Comparison of ENCODE assay signal across 26 cellular contexts in the genomic region with DNA sequence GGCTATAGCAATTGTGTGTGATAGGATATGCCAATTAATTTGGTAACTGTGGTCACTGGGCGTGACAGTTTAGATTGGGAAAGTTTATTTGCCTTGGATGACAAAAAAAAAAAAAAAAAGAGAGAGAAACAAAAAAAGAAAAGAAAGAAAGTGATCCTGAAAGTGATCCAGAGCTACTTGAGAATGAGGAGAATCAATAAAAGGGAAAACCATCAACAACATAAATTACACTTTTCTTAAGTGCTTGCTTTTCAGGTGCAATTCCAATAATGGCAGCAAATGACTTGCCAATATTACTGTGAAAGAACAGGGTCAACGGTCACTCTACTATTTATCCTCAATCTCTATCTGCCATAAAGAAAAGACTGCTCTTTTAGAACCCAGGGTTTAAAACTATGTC.
DNase-seq lines count a peak whose midpoint lies in the region; ATAC-seq and TF ChIP-seq lines count a peak whose summit lies in the region.
"Had no signal": no experiment of that assay in that cellular context is flagged by ENCODE, and none has a peak within 500 bp of the region (broad histone marks: within the 10 kb centered on the region; RNA-seq: fewer than 3 reads in every experiment).

No MANE protein-coding gene starts in this region.

- DNase-seq in DMS114 treated with DMSO at 0.1 percent for 48 hours (lab: John Stamatoyannopoulos, UW; ENCODE audit: unreplicated experiment) (peak; percentile 56), NCI-H1105 (lab: John Stamatoyannopoulos, UW) (peak; percentile 11), Panc1 (ENCODE audit: low read depth, low spot score) (no peak), myocyte (ENCODE audit: low read depth) (peak; percentile 15), NOMO-1 (lab: John Stamatoyannopoulos, UW; ENCODE audit: unreplicated experiment in 2 of 2) (no peak), Ammon's horn (ENCODE audit: low spot score) (no peak)
- DNase-seq: activated CD4-positive, alpha-beta T cell treated with anti-CD3 and anti-CD28 coated beads, Interleukin-2, amount 50 U/mL, for 1 hour; activated naive CD4-positive, alpha-beta T cell treated with Interleukin-2 at 50 U/mL for 16 hours; activated T-cell treated with anti-CD3 and anti-CD28 coated beads, Interleukin-2, amount 50 U/mL, for 72 hours; adrenal gland; COR-L47; DND-41; natural killer cell; NCI-H1694; OCI-M1; Right ventricle myocardium superior; stimulated activated CD4-positive, alpha-beta T cell treated with anti-CD3 and anti-CD28 coated beads, Interleukin-4, amount 100 ng/mL, for 4 hours; upper lobe of right lung had no signal

- peak overlapping the region; percentile 98 for H3K27ac ChIP-seq in Panc1 (ENCODE audit: low read length)
- H3K27ac ChIP-seq: adrenal gland, BLaER1, brain microvascular endothelial cell, KMS-11, right atrium auricular region, upper lobe of right lung had no signal

- TF ChIP-seq CTCF in Panc1 (IDR thresholded peaks at IDR 0.05): no peak

- H3K4me3 ChIP-seq in Panc1 (ENCODE audit: low read depth in 2 of 2, low read length in 2 of 2): no peak overlapping the region
- H3K4me3 ChIP-seq: adrenal gland, BLaER1, right atrium auricular region, upper lobe of right lung had no signal

- no TSS peak for BruUV-seq in Panc1 (replicated peaks; lab: Mats Ljungman, UMichigan)

- H3K4me1 ChIP-seq in Panc1 (ENCODE audit: control insufficient read depth, insufficient read depth, low read length): peaks cover 25% of the 10 kb centered on the region
- H3K4me1 ChIP-seq: adrenal gland, BLaER1, right atrium auricular region, upper lobe of right lung had no signal

- in situ Hi-C loops in Panc1 (cut with HindIII; ENCODE audit: low pct_unique_long_range_greater_than_20kb, low sequenced_read_pairs): no loop called here

- POLR2A ChIA-PET in Panc1 (lab: Charles Lee): no interaction called here

- ATAC-seq in Panc1 (no peak), HG03378 (IDR thresholded peaks at IDR 0.05; ENCODE audit: unreplicated experiment) (no peak), HG03439 (IDR thresholded peaks at IDR 0.05; ENCODE audit: unreplicated experiment) (no peak)
- ATAC-seq: activated T-cell treated with anti-CD3 and anti-CD28 coated beads, Interleukin-2, amount 50 U/mL, for 72 hours; natural killer cell; stimulated activated memory B cell treated with anti-CD40 and anti-IgM and Interleukin-4, amounts not matched to agents 10 μg/mL and 1 μg/mL and 100 μg/mL, for 72 hours; upper lobe of right lung; WTC11 had no signal

- CTCF ChIA-PET in Panc1 (lab: Charles Lee): interaction anchor here (0.7 kb wide), 1 partner anchor 348 kb away, joined by 5 read pairs; no protein-coding TSS in a partner anchor

- peaks cover 28% of the 10 kb centered on the region; the same call in 1 of the 2 replicates for H3K9me3 ChIP-seq in Panc1 (ENCODE audit: control insufficient read depth, insufficient read depth, low read depth, low read length)
- H3K9me3 ChIP-seq: adrenal gland, BLaER1, right atrium auricular region, upper lobe of right lung had no signal

- H3K36me3 ChIP-seq in Panc1 (ENCODE audit: control insufficient read depth, insufficient read depth, low read length): no peaks in the 10 kb centered on the region
- H3K36me3 ChIP-seq: adrenal gland, BLaER1, brain microvascular endothelial cell, right atrium auricular region, upper lobe of right lung had no signal

- intact Hi-C loops in Panc1 (cut with micrococcal nuclease; ENCODE audit: unreplicated experiment): loop anchor here (10.0 kb wide), 1 partner anchor 186 kb away; no protein-coding TSS in a partner anchor

- no peaks in the 10 kb centered on the region for H3K27me3 ChIP-seq in Panc1 (ENCODE audit: control insufficient read depth, insufficient read depth, low read length)
- H3K27me3 ChIP-seq: adrenal gland, BLaER1, brain microvascular endothelial cell, right atrium auricular region, upper lobe of right lung had no signal

Comparison
In these comparisons a context has a peak if more than half of its experiments do, and no peak if none do; other contexts are left out.
1. DNase-seq: peak in DMS114 treated with DMSO at 0.1 percent for 48 hours (single experiment), NCI-H1105 (single experiment) and myocyte (single experiment); none in Panc1 (single experiment), NOMO-1 (0 of 2) and Ammon's horn (single experiment).